ENCODE assay signal across 8 cellular contexts in the genomic region with DNA sequence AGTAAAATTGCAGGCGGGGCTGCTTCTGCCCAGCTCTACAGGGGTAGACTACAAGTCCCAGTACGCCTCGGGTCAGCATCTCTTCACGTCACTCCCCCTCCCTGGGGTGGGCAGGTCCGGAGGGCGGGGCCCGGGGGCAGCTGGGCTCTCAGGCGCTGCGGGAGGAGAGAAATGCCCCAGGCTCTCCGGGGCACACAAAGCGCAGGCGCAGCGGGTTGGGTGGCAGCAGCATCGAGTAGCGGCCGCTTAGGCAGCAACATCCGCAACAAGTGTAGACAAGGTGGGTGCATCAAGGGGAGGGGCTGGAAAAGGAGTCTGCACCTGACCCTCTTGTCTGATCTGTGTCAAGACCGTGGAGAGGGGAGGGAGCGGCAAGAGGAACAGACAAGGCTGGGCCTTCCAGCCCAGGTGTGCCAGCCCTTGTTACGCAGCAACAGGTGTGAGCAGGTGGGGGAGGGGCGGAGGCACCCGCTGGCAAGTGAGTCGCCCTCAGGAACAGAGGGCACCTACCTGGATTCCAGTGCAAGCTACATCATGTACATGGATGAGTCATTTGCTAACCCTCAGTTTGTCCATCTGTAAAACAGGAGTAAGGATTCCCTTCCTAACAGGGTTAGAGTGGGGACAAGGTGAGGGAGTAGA. TPM values are rescaled to one million over a fixed set of nuclear protein-coding genes. Genes with fewer than 3 reads are reported as not detected.
DNase-seq lines count a peak whose midpoint lies in the region; ATAC-seq and TF ChIP-seq lines count a peak whose summit lies in the region.

No MANE protein-coding gene starts in this region.

- intact Hi-C loops in ascending aorta (cut with DNase I), result loop anchor here (1.0 kb wide), 1 partner anchor 49 kb away; a partner anchor contains a TSS
- intact Hi-C loops in aorta (cut with DNase I), result no loop called here

- H3K79me2 ChIP-seq in hepatocyte, result no peaks in the 10 kb centered on the region

- peak; percentile 92 for ATAC-seq in aorta (ENCODE audit: low FRiP score)

- H3K36me3 ChIP-seq in ascending aorta (no peaks in the 10 kb centered on the region), hepatocyte (replicated peaks; ENCODE audit: insufficient read depth, low read depth) (no peaks in the 10 kb centered on the region), aorta (ENCODE audit: control insufficient read depth in 1 of 2, insufficient read depth in 2 of 2, low read length in 1 of 2) (no peaks in the 10 kb centered on the region)

- H3K27ac ChIP-seq in ascending aorta, result no peak overlapping the region
- H3K27ac ChIP-seq in hepatocyte, result no peak overlapping the region
- no peak overlapping the region for H3K27ac ChIP-seq in aorta (ENCODE audit: low read depth in 1 of 2, low read length in 2 of 2)

- H3K4me1 ChIP-seq in ascending aorta (no peaks in the 10 kb centered on the region), hepatocyte (ENCODE audit: insufficient read depth) (peaks cover 9% of the 10 kb centered on the region), aorta (ENCODE audit: control insufficient read depth in 1 of 2, insufficient read depth in 2 of 2, low read length in 2 of 2) (no peaks in the 10 kb centered on the region)

- no peak overlapping the region for H2AFZ ChIP-seq in hepatocyte

- no peaks in the 10 kb centered on the region for H4K20me1 ChIP-seq in hepatocyte (ENCODE audit: insufficient read depth, poor library complexity, severe bottlenecking)

- 22% methylated on average over 12 of the region's 23 CpGs for WGBS in hepatocyte (ENCODE audit: low lambda C conversion rate, missing lambda C conversion rate)
- 10 to 13% methylated on average over 22 to 23 of the region's 23 CpGs for WGBS in aorta, 2 donors

- H3K9me2 ChIP-seq in hepatocyte (replicated peaks; ENCODE audit: insufficient read depth), result no peaks in the 10 kb centered on the region

- H3K9me3 ChIP-seq in ascending aorta (no peaks in the 10 kb centered on the region), hepatocyte (ENCODE audit: low read depth) (no peaks in the 10 kb centered on the region), aorta (ENCODE audit: control insufficient read depth, low read length) (no peaks in the 10 kb centered on the region)

- peak; percentile 100 for DNase-seq in DMS53 treated with DMSO at 0.1 percent for 48 hours (lab: John Stamatoyannopoulos, UW; ENCODE audit: unreplicated experiment)
- peak; percentile 33 for DNase-seq in HFF-Myc (ENCODE audit: extremely low read depth, low read depth)
- DNase-seq in NCI-H1436 treated with DMSO at 0.1 percent for 48 hours (lab: John Stamatoyannopoulos, UW), result peak; percentile 80
- DNase-seq in T-helper 9 cell, result peak; percentile 81
- DNase-seq in ascending aorta (ENCODE audit: low spot score in 2 of 2), result peak; percentile 80 to 94
- peak; percentile 93 for DNase-seq in hepatocyte (ENCODE audit: low spot score)
- DNase-seq in retinal pigment epithelial cell (ENCODE audit: low read depth), result peak; percentile 69
- peak; percentile 96 for DNase-seq in aorta

- H3K4me3 ChIP-seq in HFF-Myc (replicated peaks; ENCODE audit: low read depth, low read length), result no peak overlapping the region
- H3K4me3 ChIP-seq in ascending aorta, result peak overlapping the region; percentile 42 to 53
- no peak overlapping the region for H3K4me3 ChIP-seq in hepatocyte
- peak overlapping the region; percentile 53 for H3K4me3 ChIP-seq in retinal pigment epithelial cell (ENCODE audit: low read length)
- no peak overlapping the region for H3K4me3 ChIP-seq in aorta (ENCODE audit: low read length in 2 of 2)

- H3K27me3 ChIP-seq in ascending aorta (no peaks in the 10 kb centered on the region), hepatocyte (peaks cover 6% of the 10 kb centered on the region), aorta (ENCODE audit: control insufficient read depth in 1 of 2, insufficient read depth in 2 of 2, low read length in 1 of 2) (no peaks in the 10 kb centered on the region)

- TF ChIP-seq CTCF in HFF-Myc (IDR thresholded peaks at IDR 0.05; ENCODE audit: low read depth, low read length, missing control alignments) (no peak), ascending aorta (IDR thresholded peaks at IDR 0.05) (no peak), hepatocyte (IDR thresholded peaks at IDR 0.05; ENCODE audit: poor library complexity) (no peak), retinal pigment epithelial cell (conservative IDR thresholded peaks at IDR 0.05; ENCODE audit: low read depth, low read length) (no peak)

- H3K4me2 ChIP-seq in hepatocyte, result peak overlapping the region; percentile 70

RNA-seq across cellular contexts. Expression of a gene that starts 1.2 kb away (rescaled TPM):
- total RNA-seq in ascending aorta (3.5 TPM), hepatocyte (8.9 and 12.2 TPM in 2 replicates), aorta (10 to 100 TPM in 1 of 2 donors, 1 to 10 TPM in 1; 3.5 to 10.5 TPM)
- polyA plus RNA-seq in hepatocyte (14.3 and 14.8 TPM in 2 replicates), aorta (10 to 100 TPM in 1 of 2 donors, 1 to 10 TPM in 1; 3.3 to 14.1 TPM)

RNA-seq across cellular contexts. Expression of a gene that starts 49.7 kb away (rescaled TPM):
- 44.1 TPM for total RNA-seq in ascending aorta
- 21.1 and 24.5 TPM in 2 replicates for total RNA-seq in hepatocyte
- 5.7 and 6.3 TPM in 2 replicates for polyA plus RNA-seq in hepatocyte
- 10 to 100 TPM; 36.2 to 52.0 TPM for total RNA-seq in aorta
- polyA plus RNA-seq in aorta, result 10 to 100 TPM in 1 of 2 donors, 1 to 10 TPM in 1; 5.5 to 14.9 TPM

Comparison
In these comparisons a context has a peak if more than half of its experiments do, and no peak if none do; other contexts are left out.
1. DNase-seq: peak in every context shown above with its lines; median percentile 100 in DMS53 treated with DMSO at 0.1 percent for 48 hours; 96 in aorta; 93 in hepatocyte; 87 in ascending aorta; 81 in T-helper 9 cell; 80 in NCI-H1436 treated with DMSO at 0.1 percent for 48 hours; 69 in retinal pigment epithelial cell; 33 in HFF-Myc.
2. H3K4me3 ChIP-seq: peak in ascending aorta (2 of 2) and retinal pigment epithelial cell (single experiment); none in HFF-Myc (single experiment), hepatocyte (single experiment) and aorta (0 of 2).